8 cellular contexts compared by ENCODE assay signal in the genomic region with DNA sequence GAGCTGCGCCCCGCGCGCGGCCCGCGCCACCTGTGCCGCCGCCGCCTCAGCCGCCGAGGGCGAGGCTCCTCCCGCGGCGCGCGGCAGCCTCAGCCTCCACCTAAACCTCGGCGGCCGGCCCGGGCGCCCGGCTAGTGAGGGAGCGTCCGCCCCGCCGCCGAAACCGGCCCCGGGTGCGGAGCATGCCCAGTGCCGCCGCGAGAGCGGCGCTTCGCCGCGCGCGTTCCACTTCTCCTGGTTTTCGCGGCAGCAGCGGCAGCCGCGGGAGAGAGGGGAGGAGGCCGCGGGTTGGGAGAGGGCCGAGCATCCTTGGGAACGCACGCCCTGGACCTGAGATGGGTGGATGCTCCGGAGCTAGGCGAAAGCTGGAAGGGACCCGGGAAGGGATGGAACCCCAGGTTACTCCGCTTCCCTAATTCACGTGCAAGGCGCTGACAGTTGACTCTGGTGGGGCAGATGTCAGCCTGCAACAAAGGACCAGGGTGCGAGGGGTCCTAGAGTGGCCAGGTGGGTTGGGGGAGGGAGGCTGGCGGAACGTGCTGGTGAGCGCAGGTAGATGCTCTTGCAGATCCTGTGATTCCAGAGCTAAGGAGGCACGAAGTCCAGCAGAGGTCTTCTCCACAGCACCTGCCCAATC. TPM values are rescaled to one million over a fixed set of nuclear protein-coding genes. Genes with fewer than 3 reads are reported as not detected.
DNase-seq lines count a peak whose midpoint lies in the region; ATAC-seq and TF ChIP-seq lines count a peak whose summit lies in the region.

TSS of gene CTNND2 (minus strand) at position 177 of the 637 bp plus-strand sequence. CDS start 593 bp downstream, outside the sequence.

- no peaks in the 10 kb centered on the region for H3K4me1 ChIP-seq in Panc1 (ENCODE audit: control insufficient read depth, insufficient read depth, low read length)

- peaks cover 9% of the 10 kb centered on the region for H3K4me1 Mint-ChIP-seq in osteocyte (ENCODE audit: unreplicated experiment)

- BruUV-seq in Panc1 (replicated peaks; lab: Mats Ljungman, UMichigan) = no TSS peak

- peak within 1 kb of the TSS; percentile 60 for H3K4me3 Mint-ChIP-seq in osteocyte (ENCODE audit: unreplicated experiment)

- POLR2A ChIA-PET in Panc1 (lab: Charles Lee) = no interaction called here

- H3K27me3 ChIP-seq in Panc1 (ENCODE audit: control insufficient read depth, insufficient read depth, low read length) = peaks cover 5% of the 10 kb centered on the region

- no peaks in the 10 kb centered on the region for H3K36me3 Mint-ChIP-seq in osteocyte (ENCODE audit: unreplicated experiment)

- no peaks in the 10 kb centered on the region for H3K9me3 ChIP-seq in Panc1 (ENCODE audit: control insufficient read depth, insufficient read depth, low read depth, low read length)

- no peak within 1 kb of the TSS for H3K27ac ChIP-seq in Panc1 (ENCODE audit: low read length)

- H3K36me3 ChIP-seq in Panc1 (ENCODE audit: control insufficient read depth, insufficient read depth, low read length) = no peaks in the 10 kb centered on the region

- in situ Hi-C loops in Caki2 (cut with HindIII; ENCODE audit: low pct_unique_long_range_greater_than_20kb, low sequenced_read_pairs) (no loop called here), Panc1 (cut with HindIII; ENCODE audit: low pct_unique_long_range_greater_than_20kb, low sequenced_read_pairs) (no loop called here)

- intact Hi-C loops in Panc1 (cut with micrococcal nuclease; ENCODE audit: unreplicated experiment) = no loop called here

- DNase-seq in Caki2 (ENCODE audit: low read depth) (peak; percentile 65), Panc1 (ENCODE audit: low read depth, low spot score) (no peak), fibroblast of peridontal ligament (ENCODE audit: extremely low read depth) (peak; percentile 1), osteocyte (ENCODE audit: extremely low spot score, unreplicated experiment) (no peak), CD1c-positive myeloid dendritic cell (ENCODE audit: extremely low spot score) (no peak), HT-29 (ENCODE audit: low spot score) (no peak)

- H3K4me3 ChIP-seq in Panc1 (ENCODE audit: low read depth in 2 of 2, low read length in 2 of 2) = peak within 1 kb of the TSS; percentile 25; a peak in 3 of 4 replicates

- no peaks in the 10 kb centered on the region for H3K9me3 Mint-ChIP-seq in osteocyte (ENCODE audit: unreplicated experiment)

- CTCF ChIA-PET in Panc1 (lab: Charles Lee) = no interaction called here

- H3K27ac Mint-ChIP-seq in osteocyte (ENCODE audit: unreplicated experiment) = no peak within 1 kb of the TSS

- peaks cover 57% of the 10 kb centered on the region for H3K27me3 Mint-ChIP-seq in osteocyte (ENCODE audit: unreplicated experiment)

- TF ChIP-seq CTCF in Panc1 (IDR thresholded peaks at IDR 0.05) (no peak), osteocyte (IDR thresholded peaks at IDR 0.05) (no peak)

- ATAC-seq in HG02642 (IDR thresholded peaks at IDR 0.05; ENCODE audit: poor library complexity, unreplicated experiment) (peak; percentile 55), Panc1 (peak; percentile 76), HG03469 (IDR thresholded peaks at IDR 0.05; ENCODE audit: unreplicated experiment) (no peak)

RNA-seq across cellular contexts. Expression of gene CTNND2, which starts in this region (rescaled TPM):
- not detected in 2 replicates for total RNA-seq in Caki2 (2014; rRNA removed; shearing (Covaris generic); ENCODE audit: low replicate concordance)
- 1.0 TPM for total RNA-seq in Panc1 (2021; ENCODE audit: unreplicated experiment)
- 0.40 TPM for polyA plus RNA-seq in Panc1 (2012; ENCODE audit: insufficient read length)
- total RNA-seq in osteocyte = 1.3 and 2.5 TPM in 2 replicates
- not detected in 2 replicates for total RNA-seq in HT-29 (2014; rRNA removed; shearing (Covaris generic))

Comparison
In these comparisons a context has a peak if more than half of its experiments do, and no peak if none do; other contexts are left out.
1. Peak in DNase-seq in Caki2; RNA of the gene not detected or under 1 TPM.